Comparison of ENCODE assay signal across 8 cellular contexts in genomic region chr7:130942211-130942964, GRCh38.
DNase-seq lines count a peak whose midpoint lies in the region; ATAC-seq, FAIRE-seq and TF ChIP-seq lines count a peak whose summit lies in the region.

No MANE protein-coding gene starts in this region.

- no peaks in the 10 kb centered on the region for H3K9me2 ChIP-seq in MM.1S (replicated peaks; ENCODE audit: insufficient read depth, low read length)

- TF ChIP-seq POLR2A in K562 (conservative IDR thresholded peaks at IDR 0.05): no peak; the same call in 1 of the 2 replicates

- peak; percentile 26; the same call in 1 of the 2 replicates for TF ChIP-seq EP300 in K562 (IDR thresholded peaks at IDR 0.05; ENCODE audit: low read length)

- H3K27me3 Mint-ChIP-seq in IgD-negative memory B cell: no peaks in the 10 kb centered on the region

- H3K27ac Mint-ChIP-seq in IgD-negative memory B cell: peak overlapping the region; percentile 89 to 99 (median 90)

- H4K20me1 ChIP-seq in K562 (replicated peaks; ENCODE audit: control insufficient read depth, insufficient read depth, low read length) (no peaks in the 10 kb centered on the region), MM.1S (ENCODE audit: insufficient read depth, low read length) (peaks cover 34% of the 10 kb centered on the region)

- no peaks in the 10 kb centered on the region for H3F3A ChIP-seq in MM.1S (ENCODE audit: insufficient read depth, low read length)

- BruUV-seq in A673 (replicated peaks; lab: Mats Ljungman, UMichigan): no TSS peak
- BruUV-seq in K562 (replicated peaks; lab: Mats Ljungman, UMichigan): no TSS peak

- peak overlapping the region; percentile 82 to 87; a peak in 3 of 4 replicates for H3K9ac ChIP-seq in K562 (ENCODE audit: insufficient read depth in 1 of 2, low read depth in 2 of 2, low read length in 2 of 2)
- H3K9ac ChIP-seq in MM.1S (ENCODE audit: low read length): no peak overlapping the region

- peaks cover 5% of the 10 kb centered on the region for H3K36me3 Mint-ChIP-seq in IgD-negative memory B cell

- peaks cover 3% of the 10 kb centered on the region; the same call in 1 of the 3 replicates for H3K79me2 ChIP-seq in K562 (ENCODE audit: control insufficient read depth, insufficient read depth, low read length)
- H3K79me2 ChIP-seq in MM.1S (ENCODE audit: low read length): peaks cover 98% of the 10 kb centered on the region

- CTCF ChIA-PET in A673 (lab: Charles Lee): no interaction called here
- CTCF ChIA-PET in K562 (lab: Yijun Ruan, JAX; ENCODE audit: low intra/inter-chr PET ratio): no interaction called here

- peaks cover 69 to 74% (median 70%) of the 10 kb centered on the region in 3 donors for H3K4me1 Mint-ChIP-seq in IgD-negative memory B cell

- POLR2A ChIA-PET in A673 (lab: Charles Lee; ENCODE audit: low non-redundant PET): no interaction called here
- POLR2A ChIA-PET in K562 (lab: Yijun Ruan, JAX): interaction anchor here (0.8 to 3.3 kb wide), 7 partner anchors 10 to 45 kb away, joined by 3 to 32 read pairs (median 5); no protein-coding TSS in a partner anchor

- peak overlapping the region; percentile 78 to 87 (median 82) for H3K4me3 Mint-ChIP-seq in IgD-negative memory B cell

- H3K9me1 ChIP-seq in K562 (ENCODE audit: control insufficient read depth, insufficient read depth, low read length): no peaks in the 10 kb centered on the region

- H2AFZ ChIP-seq in K562 (ENCODE audit: low read depth, low read length) (peak overlapping the region; percentile 97), MM.1S (ENCODE audit: low read length) (no peak overlapping the region)

- H3K4me3 ChIP-seq in A673 (ENCODE audit: low read depth, low read length, poor library complexity, severe bottlenecking) (peak overlapping the region; percentile 55), K562 (peak overlapping the region; percentile 45), lung (peak overlapping the region; percentile 12), MM.1S (ENCODE audit: low read length) (no peak overlapping the region)

- ATAC-seq in K562 (peak; percentile 81), lung (ENCODE audit: insufficient read depth, low FRiP score) (no peak), GM18909 (IDR thresholded peaks at IDR 0.05; ENCODE audit: poor library complexity, unreplicated experiment) (no peak)

- H3K27me3 ChIP-seq in A673 (replicated peaks; ENCODE audit: insufficient read depth, low read depth, low read length, poor library complexity) (no peaks in the 10 kb centered on the region), K562 (ENCODE audit: control insufficient read depth in 2 of 2, insufficient read depth in 2 of 2, low read length in 2 of 2) (no peaks in the 10 kb centered on the region), lung (ENCODE audit: control insufficient read depth, insufficient read depth) (no peaks in the 10 kb centered on the region), MM.1S (replicated peaks; ENCODE audit: insufficient read depth, low read length) (no peaks in the 10 kb centered on the region)

- H3K4me1 ChIP-seq in A673 (ENCODE audit: insufficient read depth, low read length, poor library complexity, severe bottlenecking) (peaks cover 86% of the 10 kb centered on the region), K562 (replicated peaks in 1 of 2; ENCODE audit: control insufficient read depth in 2 of 2, insufficient read depth in 2 of 2, low read length in 2 of 2) (peaks cover 0 to 18% of the 10 kb centered on the region in 2 experiments; a peak in 4 of 5 replicates), lung (ENCODE audit: control insufficient read depth in 2 of 2, insufficient read depth in 2 of 2, low read length in 2 of 2) (peaks cover 3 to 25% of the 10 kb centered on the region in 2 donors), MM.1S (ENCODE audit: low read length) (peaks cover 5% of the 10 kb centered on the region)

- no peaks in the 10 kb centered on the region for H3K9me3 Mint-ChIP-seq in IgD-negative memory B cell

- TF ChIP-seq CTCF in A673 (conservative IDR thresholded peaks at IDR 0.05; ENCODE audit: low read depth, low read length) (no peak), K562 (IDR thresholded peaks at IDR 0.05 in 2 of 3, conservative IDR thresholded peaks at IDR 0.05 in 1 of 3; ENCODE audit: insufficient read depth in 2 of 3, low read depth in 1 of 3, low read length in 3 of 3) (no peak), lung (IDR thresholded peaks at IDR 0.05; ENCODE audit: control extremely low read depth, extremely low read depth) (no peak), MM.1S (IDR thresholded peaks at IDR 0.05; ENCODE audit: low read length) (no peak)

- DNase-seq in A673 (ENCODE audit: low spot score) (no peak), K562 (ENCODE audit: extremely low read depth in 1 of 4, low spot score in 3 of 4) (peak; percentile 58 to 82 (median 70)), lung (ENCODE audit: low spot score) (no peak), MM.1S (no peak), NCI-H1694 treated with DMSO at 0.1 percent for 48 hours (lab: John Stamatoyannopoulos, UW) (no peak)
- DNase-seq in effector CD4-positive, alpha-beta T cell: no peak

- 4% methylated on average over 10 of the region's 10 CpGs for WGBS in K562 (ENCODE audit: insufficient coverage, low coverage, missing lambda C conversion rate)
- WGBS in lung, 2 donors: 54 to 75% methylated on average over 10 of the region's 10 CpGs

- peak; percentile 49 for FAIRE-seq in K562 (lab: Jason Lieb, UNC)

- in situ Hi-C loops in K562 (cut with MboI): no loop called here

- H3K9me3 ChIP-seq in A673 (ENCODE audit: low read depth, low read length, poor library complexity, severe bottlenecking): no peaks in the 10 kb centered on the region
- H3K9me3 ChIP-seq in K562 (replicated peaks; ENCODE audit: control insufficient read depth, insufficient read depth, low read depth, low read length): no peaks in the 10 kb centered on the region
- H3K9me3 ChIP-seq in lung (ENCODE audit: control insufficient read depth in 2 of 2, insufficient read depth in 1 of 2, low read length in 1 of 2): no peaks in the 10 kb centered on the region
- H3K9me3 ChIP-seq in MM.1S (replicated peaks; ENCODE audit: insufficient read depth, low read length): no peaks in the 10 kb centered on the region

- TF ChIP-seq RAD21 in K562 (CRISPR knock-in tag; conservative IDR thresholded peaks at IDR 0.05 in 1 of 2, IDR thresholded peaks at IDR 0.05 in 1 of 2): no peak

- peak overlapping the region; percentile 94 for H3K27ac ChIP-seq in A673 (ENCODE audit: low read depth, low read length, poor library complexity, severe bottlenecking)
- H3K27ac ChIP-seq in K562 (ENCODE audit: extremely low read depth, low read depth, low read length): peak overlapping the region; percentile 93
- H3K27ac ChIP-seq in lung (ENCODE audit: low read depth in 1 of 2, low read length in 1 of 2): peak overlapping the region in 1 of 2 donors; percentile 80
- H3K27ac ChIP-seq in MM.1S (ENCODE audit: low read length): no peak overlapping the region

- intact Hi-C loops in A673 (cut with micrococcal nuclease; ENCODE audit: unreplicated experiment) (loop anchor here (5.0 kb wide), 1 partner anchor 95 kb away; no protein-coding TSS in a partner anchor), K562 (cut with micrococcal nuclease) (loop anchor here (2.0 kb wide), 2 partner anchors 18 to 30 kb away; no protein-coding TSS in a partner anchor)

- H3K4me2 ChIP-seq in K562 (ENCODE audit: insufficient read depth, low read length): peak overlapping the region; percentile 89
- H3K4me2 ChIP-seq in MM.1S (ENCODE audit: low read depth, low read length): no peak overlapping the region

- peaks cover 53% of the 10 kb centered on the region for H3K36me3 ChIP-seq in A673 (ENCODE audit: insufficient read depth, low read length, poor library complexity, severe bottlenecking)
- H3K36me3 ChIP-seq in K562 (ENCODE audit: control insufficient read depth, insufficient read depth, low read length): no peaks in the 10 kb centered on the region
- peaks cover 0 to 9% of the 10 kb centered on the region in 2 donors for H3K36me3 ChIP-seq in lung (ENCODE audit: control insufficient read depth in 2 of 2, insufficient read depth in 2 of 2, low read length in 2 of 2)
- no peaks in the 10 kb centered on the region; the same call in 1 of the 2 replicates for H3K36me3 ChIP-seq in MM.1S (replicated peaks; ENCODE audit: insufficient read depth, low read length)

TF ChIP-seq in K562, 482 proteins besides CTCF, POLR2A, EP300 and RAD21 (continues in another document):
- TF ChIP-seq E2F6 (IDR thresholded peaks at IDR 0.05; ENCODE audit: borderline replicate concordance in 1 of 2, extremely low read depth in 1 of 2, insufficient read depth in 1 of 2, insufficient read length in 1 of 2, low read depth in 1 of 2, low read length in 1 of 2, poor library complexity in 1 of 2, severe bottlenecking in 1 of 2) (peak in 1 of 2 experiments; percentile 78), ZNF197 (CRISPR knock-in tag; IDR thresholded peaks at IDR 0.05; ENCODE audit: low read depth) (no peak; the same call in 1 of the 2 replicates), SMAD4 (CRISPR knock-in tag; conservative IDR thresholded peaks at IDR 0.05) (0 out of 2 replicates have a peak, but pooled peaks have one; percentile 15), NCOA2 (IDR thresholded peaks at IDR 0.05; ENCODE audit: partially characterized antibody in 2 of 2) (no peak), TAF1 (IDR thresholded peaks at IDR 0.05; ENCODE audit: control insufficient read depth, extremely low read depth, insufficient read depth, low read length, severe bottlenecking) (peak; percentile 72), L3MBTL2 (IDR thresholded peaks at IDR 0.05) (peak; percentile 50), ATF3 (IDR thresholded peaks at IDR 0.05) (peak; percentile 66), ATF3 (CRISPR knock-in tag; conservative IDR thresholded peaks at IDR 0.05) (peak; percentile 12; the same call in 1 of the 2 replicates), CEBPB (tag; IDR thresholded peaks at IDR 0.05) (peak; percentile 52)

Comparison
In these comparisons a context has a peak if more than half of its experiments do, and no peak if none do; other contexts are left out.
1. DNase-seq: peak in K562 (4 of 4); none in A673 (single experiment), lung (single experiment), MM.1S (single experiment), effector CD4-positive, alpha-beta T cell (single experiment) and NCI-H1694 treated with DMSO at 0.1 percent for 48 hours (single experiment).